8 cellular contexts compared by ENCODE assay signal in genomic region chr7:100100420-100101015, GRCh38. TPM values are rescaled to one million over a fixed set of nuclear protein-coding genes. Genes with fewer than 3 reads are reported as not detected.
DNase-seq lines count a peak whose midpoint lies in the region; ATAC-seq, FAIRE-seq and TF ChIP-seq lines count a peak whose summit lies in the region.

No MANE protein-coding gene starts in this region.

- no peak for FAIRE-seq in kidney (lab: Jason Lieb, UNC)

- H3K36me3 ChIP-seq in kidney (ENCODE audit: control insufficient read depth in 1 of 2, insufficient read depth in 2 of 2, low read length in 2 of 2), result peaks cover 22 to 43% of the 10 kb centered on the region in 2 donors

- intact Hi-C loops in kidney (cut with DNase I), result no loop called here

- DNase-seq in AG09309 (ENCODE audit: low read depth) (peak; percentile 97), NCI-H226 (peak; percentile 97), cerebellar cortex (ENCODE audit: low spot score) (peak; percentile 90), kidney (peak; percentile 99)
- DNase-seq in activated CD4-positive, CD25-positive, alpha-beta regulatory T cell treated with anti-CD3 and anti-CD28 coated beads, Interleukin-2, amount 50 U/mL, for 72 hours, result peak; percentile 87
- DNase-seq in stimulated activated CD4-positive, alpha-beta T cell treated with anti-CD3 and anti-CD28 coated beads, Interleukin-12 subunit alpha, Interleukin-12 subunit beta, amount 100 ng/mL, for 4 hours, result peak; percentile 81

- H3K4me3 ChIP-seq in AG09309 (ENCODE audit: control insufficient read depth, low read depth, low read length) (peak overlapping the region; percentile 93), kidney (ENCODE audit: low read length in 2 of 2) (peak overlapping the region; percentile 69 to 84)

- H3K9ac ChIP-seq in kidney (ENCODE audit: low read length in 2 of 2), result peak overlapping the region in 1 of 2 donors; percentile 22

- H3K9me3 ChIP-seq in kidney (ENCODE audit: control insufficient read depth in 1 of 2, low read length in 2 of 2), result no peaks in the 10 kb centered on the region

- H3K4me1 ChIP-seq in kidney (ENCODE audit: control insufficient read depth in 1 of 2, insufficient read depth in 1 of 2, low read depth in 1 of 2, low read length in 2 of 2), result peaks cover 6 to 10% of the 10 kb centered on the region in 2 donors

- ATAC-seq in GM19023 (IDR thresholded peaks at IDR 0.05; ENCODE audit: unreplicated experiment), result peak; percentile 68
- peak; percentile 67 for ATAC-seq in HG03196 (IDR thresholded peaks at IDR 0.05; ENCODE audit: unreplicated experiment)

- H3K27ac ChIP-seq in kidney (ENCODE audit: low read depth in 2 of 2, low read length in 2 of 2), result peak overlapping the region; percentile 63 to 83

- TF ChIP-seq CTCF in AG09309 (IDR thresholded peaks at IDR 0.05; ENCODE audit: control insufficient read depth, insufficient read depth, low read depth, low read length, missing control alignments) (no peak), kidney (IDR thresholded peaks at IDR 0.05; ENCODE audit: borderline replicate concordance, extremely low read depth, insufficient read depth) (no peak)

RNA-seq across cellular contexts. Expression of gene MCM7, which starts 0.7 kb away (rescaled TPM):
- 47.2 TPM for total RNA-seq in kidney
- 21.0 TPM for polyA plus RNA-seq in kidney (ENCODE audit: insufficient read depth, low read depth, low replicate concordance)

RNA-seq across cellular contexts. Expression of gene AP4M1, which starts 0.9 kb away (rescaled TPM):
- 22.8 TPM for total RNA-seq in kidney
- 16.4 TPM for polyA plus RNA-seq in kidney (ENCODE audit: insufficient read depth, low read depth, low replicate concordance)

RNA-seq across cellular contexts. Expression of gene COPS6, which starts 11.7 kb away (rescaled TPM):
- total RNA-seq in kidney, result 89.1 TPM
- polyA plus RNA-seq in kidney (ENCODE audit: insufficient read depth, low read depth, low replicate concordance), result 166 TPM

RNA-seq across cellular contexts. Expression of gene TAF6, which starts 18.6 kb away (rescaled TPM):
- 62.7 TPM for total RNA-seq in kidney
- 41.3 TPM for polyA plus RNA-seq in kidney (ENCODE audit: insufficient read depth, low read depth, low replicate concordance)

RNA-seq across cellular contexts. Expression of gene CNPY4, which starts 18.9 kb away (rescaled TPM):
- total RNA-seq in kidney, result 11.6 TPM
- 22.0 TPM for polyA plus RNA-seq in kidney (ENCODE audit: insufficient read depth, low read depth, low replicate concordance)

Comparison
In these comparisons a context has a peak if more than half of its experiments do, and no peak if none do; other contexts are left out.
1. Peak in every context shown above with its lines: DNase-seq, ATAC-seq, H3K4me3 ChIP-seq and H3K27ac ChIP-seq.